In the genomic region with DNA sequence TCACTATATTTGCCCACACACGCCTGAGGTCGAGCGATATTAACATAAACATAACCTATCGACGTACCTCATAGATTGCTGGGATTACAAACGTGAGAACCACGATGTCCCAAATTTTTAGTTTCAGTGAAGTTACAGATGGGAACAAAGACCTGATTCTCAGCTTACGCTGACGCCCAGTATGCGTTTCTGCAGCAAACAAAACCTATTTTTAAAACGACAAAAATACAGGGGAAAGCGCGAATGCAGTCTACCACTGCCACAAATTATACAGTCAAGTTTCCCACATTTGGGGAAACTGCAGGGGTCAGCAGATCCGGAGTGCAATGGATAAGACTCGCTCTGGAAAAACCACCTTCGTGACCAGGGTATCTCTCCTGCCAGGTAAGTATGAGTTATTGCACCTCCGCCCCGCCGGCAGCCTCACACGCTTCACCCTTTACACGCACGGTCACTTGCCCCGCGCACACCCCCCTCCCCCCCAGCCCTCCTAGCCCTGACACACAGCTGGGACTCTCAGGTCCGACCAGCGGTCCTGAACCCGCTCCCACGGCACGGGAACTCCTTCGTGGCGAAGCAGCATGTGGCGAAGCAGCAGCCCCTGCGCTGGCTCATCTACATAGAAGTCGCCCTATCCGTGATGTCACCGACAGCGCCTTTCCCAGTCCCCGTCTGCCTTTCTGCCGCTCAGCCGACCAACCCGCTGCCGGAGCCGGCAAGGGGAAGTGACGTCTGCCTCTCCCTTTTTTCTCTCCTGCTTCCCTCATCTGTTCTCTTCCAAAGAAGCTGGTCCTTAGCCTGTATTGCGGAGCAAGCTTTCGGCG, we compare ENCODE assay signal across 1 cellular context.
TF ChIP-seq lines count a peak whose summit lies in the region.
"Not testable (repeated sequence)": the region's sequence is repeated elsewhere in the genome, so short reads cannot be mapped to it uniquely, and the experiment has no call there.

No MANE protein-coding gene starts in this region.

TF ChIP-seq in HepG2, 621 proteins besides CTCF, POLR2A, EP300 and RAD21 (continued from another document and continues in another):
- TF ChIP-seq LBX2 (CRISPR knock-in tag; IDR thresholded peaks at IDR 0.05; ENCODE audit: borderline replicate concordance) (peak; percentile 34; the same call in 1 of the 2 replicates), ZNF724P (CRISPR knock-in tag; IDR thresholded peaks at IDR 0.05; ENCODE audit: borderline replicate concordance) (peak; percentile 79; the same call in 1 of the 2 replicates), GPN1 (CRISPR knock-in tag; IDR thresholded peaks at IDR 0.05; ENCODE audit: borderline replicate concordance) (peak; percentile 20; the same call in 1 of the 2 replicates), ZBTB49 (CRISPR knock-in tag; IDR thresholded peaks at IDR 0.05; ENCODE audit: borderline replicate concordance) (peak; percentile 59; the same call in 1 of the 2 replicates), RFXANK (CRISPR knock-in tag; IDR thresholded peaks at IDR 0.05) (peak; percentile 83), ZNF629 (CRISPR knock-in tag; conservative IDR thresholded peaks at IDR 0.05) (peak; percentile 21), HOXA9 (CRISPR knock-in tag; IDR thresholded peaks at IDR 0.05; ENCODE audit: borderline replicate concordance) (peak; percentile 97), ZNF501 (CRISPR knock-in tag; IDR thresholded peaks at IDR 0.05) (peak; percentile 50; the same call in 1 of the 2 replicates), TOPORS (CRISPR knock-in tag; IDR thresholded peaks at IDR 0.05) (peak; percentile 89), ZNF33B (CRISPR knock-in tag; IDR thresholded peaks at IDR 0.05) (peak; percentile 85; the same call in 1 of the 2 replicates), ZNF12 (CRISPR knock-in tag; IDR thresholded peaks at IDR 0.05) (peak; percentile 86), BCL6 (CRISPR knock-in tag; IDR thresholded peaks at IDR 0.05) (peak; percentile 76; the same call in 1 of the 2 replicates), KLF15 (CRISPR knock-in tag; IDR thresholded peaks at IDR 0.05; ENCODE audit: borderline replicate concordance) (peak; percentile 55; the same call in 1 of the 2 replicates), NFIC (IDR thresholded peaks at IDR 0.05; ENCODE audit: low read length) (peak; percentile 83), CCDC6 (CRISPR knock-in tag; IDR thresholded peaks at IDR 0.05) (peak; percentile 26; the same call in 1 of the 2 replicates), ZNF605 (CRISPR knock-in tag; IDR thresholded peaks at IDR 0.05) (peak; percentile 82), ZNF331 (CRISPR knock-in tag; IDR thresholded peaks at IDR 0.05) (peak; percentile 88), ZNF83 (CRISPR knock-in tag; IDR thresholded peaks at IDR 0.05; ENCODE audit: borderline replicate concordance) (peak; percentile 84; the same call in 1 of the 2 replicates), MXD4 (CRISPR knock-in tag; IDR thresholded peaks at IDR 0.05) (peak; percentile 80), JARID2 (CRISPR knock-in tag; IDR thresholded peaks at IDR 0.05; ENCODE audit: insufficient replicate concordance) (peak; percentile 91), ZNF678 (CRISPR knock-in tag; IDR thresholded peaks at IDR 0.05) (peak; percentile 44; the same call in 1 of the 2 replicates), ZNF720 (CRISPR knock-in tag; IDR thresholded peaks at IDR 0.05) (0 out of 2 replicates have a peak, but pooled peaks have one; percentile 56), MXI1 (IDR thresholded peaks at IDR 0.05; ENCODE audit: borderline replicate concordance, low read depth, low read length) (peak; percentile 42; the same call in 1 of the 3 replicates), E2F5 (CRISPR knock-in tag; conservative IDR thresholded peaks at IDR 0.05) (peak; percentile 71), GATA4 (IDR thresholded peaks at IDR 0.05; ENCODE audit: borderline replicate concordance, low read depth) (peak; percentile 100), HCFC1 (IDR thresholded peaks at IDR 0.05; ENCODE audit: low read depth, low read length) (peak; percentile 52), ZNF782 (CRISPR knock-in tag; IDR thresholded peaks at IDR 0.05; ENCODE audit: borderline replicate concordance) (peak; percentile 35; the same call in 1 of the 2 replicates), TGIF2 (CRISPR knock-in tag; IDR thresholded peaks at IDR 0.05) (peak; percentile 91), PRDM15 (CRISPR knock-in tag; IDR thresholded peaks at IDR 0.05) (peak; percentile 56; the same call in 1 of the 2 replicates), ZNF563 (CRISPR knock-in tag; IDR thresholded peaks at IDR 0.05) (peak; percentile 46; the same call in 1 of the 2 replicates), ZNF318 (CRISPR knock-in tag; IDR thresholded peaks at IDR 0.05) (peak; percentile 49; the same call in 1 of the 2 replicates), ZNF281 (CRISPR knock-in tag; IDR thresholded peaks at IDR 0.05; ENCODE audit: borderline replicate concordance) (peak; percentile 60; the same call in 1 of the 2 replicates), NR2F6 (CRISPR knock-in tag; IDR thresholded peaks at IDR 0.05) (peak; percentile 69), GATAD1 (CRISPR knock-in tag; IDR thresholded peaks at IDR 0.05) (peak; percentile 68)
- TF ChIP-seq, protein P1, sequence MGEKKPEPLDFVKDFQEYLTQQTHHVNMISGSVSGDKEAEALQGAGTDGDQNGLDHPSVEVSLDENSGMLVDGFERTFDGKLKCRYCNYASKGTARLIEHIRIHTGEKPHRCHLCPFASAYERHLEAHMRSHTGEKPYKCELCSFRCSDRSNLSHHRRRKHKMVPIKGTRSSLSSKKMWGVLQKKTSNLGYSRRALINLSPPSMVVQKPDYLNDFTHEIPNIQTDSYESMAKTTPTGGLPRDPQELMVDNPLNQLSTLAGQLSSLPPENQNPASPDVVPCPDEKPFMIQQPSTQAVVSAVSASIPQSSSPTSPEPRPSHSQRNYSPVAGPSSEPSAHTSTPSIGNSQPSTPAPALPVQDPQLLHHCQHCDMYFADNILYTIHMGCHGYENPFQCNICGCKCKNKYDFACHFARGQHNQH (CRISPR knock-in tag; IDR thresholded peaks at IDR 0.05) = peak; percentile 97
- TF ChIP-seq NR2F6 (IDR thresholded peaks at IDR 0.05) = not testable (repeated sequence)
